In genomic region chr14:91317381-91318313, GRCh38 we compare ENCODE assay signal across 9 cellular contexts.
DNase-seq lines count a peak whose midpoint lies in the region; ATAC-seq lines count a peak whose summit lies in the region.
"Had no signal": no experiment of that assay in that cellular context is flagged by ENCODE, and none has a peak within 500 bp of the region (broad histone marks: within the 10 kb centered on the region; RNA-seq: fewer than 3 reads in every experiment).

No MANE protein-coding gene starts in this region.

- peak overlapping the region; percentile 97 to 99 (median 98) for H3K27ac Mint-ChIP-seq in immature natural killer cell

- H3K9me3 Mint-ChIP-seq in immature natural killer cell = no peaks in the 10 kb centered on the region

- peaks cover 6 to 63% (median 59%) of the 10 kb centered on the region in 3 donors for H3K27me3 Mint-ChIP-seq in immature natural killer cell (ENCODE audit: low read depth in 3 of 3)

- peak overlapping the region; percentile 66 to 80 (median 78) for H3K4me3 Mint-ChIP-seq in immature natural killer cell

- peaks cover 24 to 65% (median 31%) of the 10 kb centered on the region in 3 donors for H3K36me3 Mint-ChIP-seq in immature natural killer cell

- ATAC-seq in GM19372 (IDR thresholded peaks at IDR 0.05; ENCODE audit: low read depth, unreplicated experiment) (peak; percentile 33), HG03565 (IDR thresholded peaks at IDR 0.05; ENCODE audit: unreplicated experiment) (no peak), HG02798 (IDR thresholded peaks at IDR 0.05; ENCODE audit: poor library complexity, unreplicated experiment) (no peak), HG02610 (IDR thresholded peaks at IDR 0.05; ENCODE audit: unreplicated experiment) (no peak)
- ATAC-seq: Panc1 had no signal

- peaks cover 64 to 65% of the 10 kb centered on the region in 2 donors for H3K4me1 Mint-ChIP-seq in immature natural killer cell

- peak; percentile 11 for DNase-seq in RPMI7951 (ENCODE audit: low read depth)
- peak; percentile 79 for DNase-seq in activated naive CD4-positive, alpha-beta T cell treated with Interleukin-2 at 50 U/mL for 16 hours
- DNase-seq in immature natural killer cell = peak; percentile 76 to 83 (median 80)
- DNase-seq in stimulated activated CD8-positive, alpha-beta memory T cell treated with anti-CD3 and anti-CD28 coated beads, Interleukin-4, amount 100 ng/mL, for 4 hours (ENCODE audit: low read depth in 2 of 2, low spot score in 1 of 2) = peak; percentile 64 to 69

Comparison
In these comparisons a context has a peak if more than half of its experiments do, and no peak if none do; other contexts are left out.
1. DNase-seq: peak in every context shown above with its lines; median percentile 80 in immature natural killer cell; 79 in activated naive CD4-positive, alpha-beta T cell treated with Interleukin-2 at 50 U/mL for 16 hours; 66 in stimulated activated CD8-positive, alpha-beta memory T cell treated with anti-CD3 and anti-CD28 coated beads, Interleukin-4, amount 100 ng/mL, for 4 hours; 11 in RPMI7951.